In the genomic region with DNA sequence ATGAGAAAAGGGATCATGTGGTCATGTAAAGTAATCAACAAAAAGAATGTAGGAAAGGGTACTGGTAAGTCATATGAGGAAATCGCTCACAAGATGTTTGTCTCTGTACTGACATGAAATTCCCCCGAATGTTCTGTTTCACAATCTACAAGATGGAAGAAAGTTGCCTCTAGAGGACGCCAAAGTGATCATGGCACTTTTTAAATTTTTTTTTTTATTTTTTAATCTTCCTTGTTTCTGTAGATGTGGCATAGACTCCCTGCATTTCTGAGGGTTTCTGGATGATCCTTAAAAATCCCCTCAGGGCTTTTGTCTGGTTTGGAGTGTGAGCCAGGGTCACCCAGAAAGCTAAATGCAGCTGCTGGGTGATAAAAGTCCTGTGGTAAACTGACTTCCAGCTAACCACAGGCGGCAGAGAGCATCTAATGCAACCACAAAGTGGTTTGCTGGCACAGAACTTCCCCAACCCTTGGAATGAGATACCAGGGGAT, we compare ENCODE assay signal across 11 cellular contexts.
DNase-seq lines count a peak whose midpoint lies in the region; ATAC-seq and TF ChIP-seq lines count a peak whose summit lies in the region.
"Had no signal": no experiment of that assay in that cellular context is flagged by ENCODE, and none has a peak within 500 bp of the region (broad histone marks: within the 10 kb centered on the region; RNA-seq: fewer than 3 reads in every experiment).

No MANE protein-coding gene starts in this region.

- no peaks in the 10 kb centered on the region for H3K27me3 ChIP-seq in BE2C
- H3K27me3 ChIP-seq in SJCRH30, result no peaks in the 10 kb centered on the region

- H3K27ac ChIP-seq in SJCRH30, result peak overlapping the region; percentile 34; the same call in 1 of the 2 replicates
- H3K27ac ChIP-seq: lower lobe of right lung had no signal

- ATAC-seq in HG02884 (IDR thresholded peaks at IDR 0.05; ENCODE audit: unreplicated experiment) (no peak), HG02610 (IDR thresholded peaks at IDR 0.05; ENCODE audit: unreplicated experiment) (no peak), GM21526 (IDR thresholded peaks at IDR 0.05; ENCODE audit: low FRiP score, unreplicated experiment) (no peak)
- ATAC-seq: lower lobe of right lung had no signal

- TF ChIP-seq CTCF in BE2C (IDR thresholded peaks at IDR 0.05; ENCODE audit: low read depth, low read length), result peak; percentile 52

- H3K4me1 ChIP-seq in BE2C (peaks cover 15% of the 10 kb centered on the region), SJCRH30 (peaks cover 26% of the 10 kb centered on the region)
- H3K4me1 ChIP-seq: lower lobe of right lung had no signal

- H3K9me3 ChIP-seq in BE2C, result no peaks in the 10 kb centered on the region
- no peaks in the 10 kb centered on the region for H3K9me3 ChIP-seq in SJCRH30 (replicated peaks)
- H3K9me3 ChIP-seq: lower lobe of right lung had no signal

- no peak overlapping the region for H3K4me3 ChIP-seq in BE2C (ENCODE audit: low read depth, low read length)
- H3K4me3 ChIP-seq in SJCRH30, result peak overlapping the region; percentile 34
- H3K4me3 ChIP-seq: lower lobe of right lung had no signal

- H3K36me3 ChIP-seq in BE2C (no peaks in the 10 kb centered on the region), SJCRH30 (no peaks in the 10 kb centered on the region)
- H3K36me3 ChIP-seq: lower lobe of right lung had no signal

- no peak for DNase-seq in BE2C
- DNase-seq in HT1080 (ENCODE audit: low read depth), result peak; percentile 63
- peak; percentile 92 to 97 for DNase-seq in SJCRH30
- peak; percentile 97 for DNase-seq in fibroblast of peridontal ligament (ENCODE audit: extremely low read depth)
- no peak for DNase-seq in HT-29 (ENCODE audit: low spot score)
- DNase-seq: effector CD4-positive, alpha-beta T cell; lower lobe of right lung; stimulated activated CD4-positive, alpha-beta T cell treated with anti-CD3 and anti-CD28 coated beads, Interleukin-12 subunit alpha, Interleukin-12 subunit beta, amount 100 ng/mL, for 4 hours had no signal

Comparison
In these comparisons a context has a peak if more than half of its experiments do, and no peak if none do; other contexts are left out.
1. DNase-seq: peak in HT1080 (single experiment), SJCRH30 (2 of 2) and fibroblast of peridontal ligament (single experiment); none in BE2C (single experiment) and HT-29 (single experiment).